26 cellular contexts compared by ENCODE assay signal in genomic region chr14:29030970-29031369, GRCh38.
"Had no signal": no experiment of that assay in that cellular context is flagged by ENCODE, and none has a peak within 500 bp of the region (broad histone marks: within the 10 kb centered on the region; RNA-seq: fewer than 3 reads in every experiment).

No MANE protein-coding gene starts in this region.

- H3K4me3 ChIP-seq: heart left ventricle, lung, neural progenitor cell, ovary, prostate gland, spleen, testis, tibial nerve, upper lobe of right lung, vagina had no signal

- H3K27me3 ChIP-seq: heart left ventricle, neural progenitor cell, ovary, spleen, testis, tibial nerve, upper lobe of right lung, vagina had no signal

- H3K27ac ChIP-seq: heart left ventricle, neural progenitor cell, ovary, prostate gland, spleen, testis, tibial nerve, upper lobe of right lung, vagina had no signal

- H3K4me1 ChIP-seq: heart left ventricle, prostate gland, spleen, testis, tibial nerve, upper lobe of right lung, vagina had no signal

- H3K9me3 ChIP-seq: ovary, prostate gland, testis, upper lobe of right lung, vagina had no signal

- FAIRE-seq: endothelial cell of umbilical vein, frontal cortex had no signal

- H3K36me3 ChIP-seq: heart left ventricle, neural progenitor cell, ovary, prostate gland, spleen, tibial nerve, upper lobe of right lung, vagina had no signal

- ATAC-seq: heart left ventricle; left colon; left ventricle myocardium superior; natural killer cell treated with Interleukin-12 subunit alpha and Interleukin-12 subunit beta and Interleukin-15 and Interleukin-18, amount 100 ng/mL, for 72 hours; sciatic nerve; stimulated activated naive B cell treated with anti-CD40 and anti-IgM and Interleukin-4, amounts not matched to agents 10 μg/mL and 1 μg/mL and 100 μg/mL, for 72 hours; stimulated activated naive CD8-positive, alpha-beta T cell treated with anti-CD3 and anti-CD28 coated beads, Interleukin-15, amount 100 ng/mL, for 72 hours; upper lobe of right lung had no signal

- DNase-seq: effector CD4-positive, alpha-beta T cell; endodermal cell; heart left ventricle; hippocampal formation; left colon; left ventricle myocardium superior; mesenchymal stem cell; midbrain; nucleus accumbens; ovary; spleen; stimulated activated CD4-positive, alpha-beta T cell treated with anti-CD3 and anti-CD28 coated beads, Interleukin-2, amount 100 ng/mL, for 24 hours; stimulated activated CD4-positive, alpha-beta T cell treated with anti-CD3 and anti-CD28 coated beads, Interleukin-4, amount 100 ng/mL, for 4 hours; stimulated activated naive B cell treated with anti-CD40 and anti-IgM and Interleukin-4, amounts not matched to agents 10 μg/mL and 1 μg/mL and 100 μg/mL, for 72 hours; stimulated activated naive CD8-positive, alpha-beta T cell treated with anti-CD3 and anti-CD28 coated beads, Interleukin-15, amount 100 ng/mL, for 72 hours; testis; upper lobe of right lung had no signal
